Comparison of ENCODE assay signal across 1 cellular context in the genomic region with DNA sequence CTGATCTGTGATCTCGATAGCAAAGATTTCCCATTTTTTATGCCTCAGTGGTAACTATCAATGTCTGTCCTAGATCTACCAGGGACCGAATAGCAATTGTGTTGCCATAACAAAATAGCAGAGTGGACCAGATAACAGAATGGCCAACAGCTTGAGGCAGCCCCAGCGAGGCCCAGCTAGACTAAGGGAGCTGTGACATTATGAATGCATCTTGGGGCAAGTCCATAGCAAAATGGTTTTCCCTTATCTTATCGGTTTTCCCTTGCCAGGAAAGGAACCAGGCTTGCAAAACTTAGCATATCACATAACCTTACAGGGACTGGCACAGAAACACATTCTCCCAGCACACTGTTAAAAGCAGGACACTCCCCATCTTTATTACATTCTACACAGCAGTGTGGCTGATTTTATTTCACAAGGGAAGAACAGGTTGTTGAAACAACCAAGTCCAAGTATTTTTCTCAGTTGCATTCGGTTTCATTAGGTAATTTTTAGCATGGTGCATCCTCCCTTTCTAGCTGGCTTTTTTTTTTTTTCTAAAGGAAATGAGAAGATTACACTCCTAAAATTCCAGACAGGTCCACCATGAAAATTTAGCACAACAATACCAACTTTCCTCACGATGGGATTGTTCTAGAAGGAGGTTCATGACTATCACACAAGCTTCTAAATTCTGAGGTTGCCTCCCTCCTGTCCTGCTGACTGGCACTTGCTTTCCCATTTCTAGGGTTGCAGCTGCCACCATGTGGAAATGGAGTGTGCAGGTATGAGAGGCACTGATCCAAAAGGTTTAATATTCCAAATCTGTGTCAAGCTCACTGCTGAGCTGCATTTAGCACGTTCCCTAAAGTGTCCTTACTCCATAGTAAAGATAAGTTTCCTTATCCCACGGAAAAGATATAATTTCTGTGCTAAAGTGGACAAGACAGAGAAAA.
TF ChIP-seq lines count a peak whose summit lies in the region.

No MANE protein-coding gene starts in this region.

TF ChIP-seq in H1, 55 proteins besides CTCF, POLR2A, EP300 and RAD21 (continued from another document):
- TF ChIP-seq, protein P1, sequence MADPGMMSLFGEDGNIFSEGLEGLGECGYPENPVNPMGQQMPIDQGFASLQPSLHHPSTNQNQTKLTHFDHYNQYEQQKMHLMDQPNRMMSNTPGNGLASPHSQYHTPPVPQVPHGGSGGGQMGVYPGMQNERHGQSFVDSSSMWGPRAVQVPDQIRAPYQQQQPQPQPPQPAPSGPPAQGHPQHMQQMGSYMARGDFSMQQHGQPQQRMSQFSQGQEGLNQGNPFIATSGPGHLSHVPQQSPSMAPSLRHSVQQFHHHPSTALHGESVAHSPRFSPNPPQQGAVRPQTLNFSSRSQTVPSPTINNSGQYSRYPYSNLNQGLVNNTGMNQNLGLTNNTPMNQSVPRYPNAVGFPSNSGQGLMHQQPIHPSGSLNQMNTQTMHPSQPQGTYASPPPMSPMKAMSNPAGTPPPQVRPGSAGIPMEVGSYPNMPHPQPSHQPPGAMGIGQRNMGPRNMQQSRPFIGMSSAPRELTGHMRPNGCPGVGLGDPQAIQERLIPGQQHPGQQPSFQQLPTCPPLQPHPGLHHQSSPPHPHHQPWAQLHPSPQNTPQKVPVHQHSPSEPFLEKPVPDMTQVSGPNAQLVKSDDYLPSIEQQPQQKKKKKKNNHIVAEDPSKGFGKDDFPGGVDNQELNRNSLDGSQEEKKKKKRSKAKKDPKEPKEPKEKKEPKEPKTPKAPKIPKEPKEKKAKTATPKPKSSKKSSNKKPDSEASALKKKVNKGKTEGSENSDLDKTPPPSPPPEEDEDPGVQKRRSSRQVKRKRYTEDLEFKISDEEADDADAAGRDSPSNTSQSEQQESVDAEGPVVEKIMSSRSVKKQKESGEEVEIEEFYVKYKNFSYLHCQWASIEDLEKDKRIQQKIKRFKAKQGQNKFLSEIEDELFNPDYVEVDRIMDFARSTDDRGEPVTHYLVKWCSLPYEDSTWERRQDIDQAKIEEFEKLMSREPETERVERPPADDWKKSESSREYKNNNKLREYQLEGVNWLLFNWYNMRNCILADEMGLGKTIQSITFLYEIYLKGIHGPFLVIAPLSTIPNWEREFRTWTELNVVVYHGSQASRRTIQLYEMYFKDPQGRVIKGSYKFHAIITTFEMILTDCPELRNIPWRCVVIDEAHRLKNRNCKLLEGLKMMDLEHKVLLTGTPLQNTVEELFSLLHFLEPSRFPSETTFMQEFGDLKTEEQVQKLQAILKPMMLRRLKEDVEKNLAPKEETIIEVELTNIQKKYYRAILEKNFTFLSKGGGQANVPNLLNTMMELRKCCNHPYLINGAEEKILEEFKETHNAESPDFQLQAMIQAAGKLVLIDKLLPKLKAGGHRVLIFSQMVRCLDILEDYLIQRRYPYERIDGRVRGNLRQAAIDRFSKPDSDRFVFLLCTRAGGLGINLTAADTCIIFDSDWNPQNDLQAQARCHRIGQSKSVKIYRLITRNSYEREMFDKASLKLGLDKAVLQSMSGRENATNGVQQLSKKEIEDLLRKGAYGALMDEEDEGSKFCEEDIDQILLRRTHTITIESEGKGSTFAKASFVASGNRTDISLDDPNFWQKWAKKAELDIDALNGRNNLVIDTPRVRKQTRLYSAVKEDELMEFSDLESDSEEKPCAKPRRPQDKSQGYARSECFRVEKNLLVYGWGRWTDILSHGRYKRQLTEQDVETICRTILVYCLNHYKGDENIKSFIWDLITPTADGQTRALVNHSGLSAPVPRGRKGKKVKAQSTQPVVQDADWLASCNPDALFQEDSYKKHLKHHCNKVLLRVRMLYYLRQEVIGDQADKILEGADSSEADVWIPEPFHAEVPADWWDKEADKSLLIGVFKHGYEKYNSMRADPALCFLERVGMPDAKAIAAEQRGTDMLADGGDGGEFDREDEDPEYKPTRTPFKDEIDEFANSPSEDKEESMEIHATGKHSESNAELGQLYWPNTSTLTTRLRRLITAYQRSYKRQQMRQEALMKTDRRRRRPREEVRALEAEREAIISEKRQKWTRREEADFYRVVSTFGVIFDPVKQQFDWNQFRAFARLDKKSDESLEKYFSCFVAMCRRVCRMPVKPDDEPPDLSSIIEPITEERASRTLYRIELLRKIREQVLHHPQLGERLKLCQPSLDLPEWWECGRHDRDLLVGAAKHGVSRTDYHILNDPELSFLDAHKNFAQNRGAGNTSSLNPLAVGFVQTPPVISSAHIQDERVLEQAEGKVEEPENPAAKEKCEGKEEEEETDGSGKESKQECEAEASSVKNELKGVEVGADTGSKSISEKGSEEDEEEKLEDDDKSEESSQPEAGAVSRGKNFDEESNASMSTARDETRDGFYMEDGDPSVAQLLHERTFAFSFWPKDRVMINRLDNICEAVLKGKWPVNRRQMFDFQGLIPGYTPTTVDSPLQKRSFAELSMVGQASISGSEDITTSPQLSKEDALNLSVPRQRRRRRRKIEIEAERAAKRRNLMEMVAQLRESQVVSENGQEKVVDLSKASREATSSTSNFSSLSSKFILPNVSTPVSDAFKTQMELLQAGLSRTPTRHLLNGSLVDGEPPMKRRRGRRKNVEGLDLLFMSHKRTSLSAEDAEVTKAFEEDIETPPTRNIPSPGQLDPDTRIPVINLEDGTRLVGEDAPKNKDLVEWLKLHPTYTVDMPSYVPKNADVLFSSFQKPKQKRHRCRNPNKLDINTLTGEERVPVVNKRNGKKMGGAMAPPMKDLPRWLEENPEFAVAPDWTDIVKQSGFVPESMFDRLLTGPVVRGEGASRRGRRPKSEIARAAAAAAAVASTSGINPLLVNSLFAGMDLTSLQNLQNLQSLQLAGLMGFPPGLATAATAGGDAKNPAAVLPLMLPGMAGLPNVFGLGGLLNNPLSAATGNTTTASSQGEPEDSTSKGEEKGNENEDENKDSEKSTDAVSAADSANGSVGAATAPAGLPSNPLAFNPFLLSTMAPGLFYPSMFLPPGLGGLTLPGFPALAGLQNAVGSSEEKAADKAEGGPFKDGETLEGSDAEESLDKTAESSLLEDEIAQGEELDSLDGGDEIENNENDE (IDR thresholded peaks at IDR 0.05; ENCODE audit: insufficient replicate concordance, low read length), result no peak
- no peak for TF ChIP-seq RBBP5 (IDR thresholded peaks at IDR 0.05; ENCODE audit: borderline replicate concordance, low read depth, low read length)
- TF ChIP-seq BRCA1 (IDR thresholded peaks at IDR 0.05; ENCODE audit: low read depth, low read length), result no peak
